Comparison of ENCODE assay signal across 15 cellular contexts in genomic region chr9:131628821-131629197, GRCh38.
DNase-seq lines count a peak whose midpoint lies in the region; ATAC-seq and TF ChIP-seq lines count a peak whose summit lies in the region.
"Had no signal": no experiment of that assay in that cellular context is flagged by ENCODE, and none has a peak within 500 bp of the region (broad histone marks: within the 10 kb centered on the region; RNA-seq: fewer than 3 reads in every experiment).

No MANE protein-coding gene starts in this region.

- H3K36me3 ChIP-seq in endodermal cell (ENCODE audit: control insufficient read depth, insufficient read depth, low read length) (peaks cover 34% of the 10 kb centered on the region), skeletal muscle tissue (ENCODE audit: control insufficient read depth in 3 of 3, insufficient read depth in 3 of 3, low read length in 3 of 3) (peaks cover 20 to 30% (median 20%) of the 10 kb centered on the region in 3 donors)
- H3K36me3 ChIP-seq: cardiac muscle cell had no signal

- H3K4me1 Mint-ChIP-seq in T-cell (peaks cover 12 to 54% (median 51%) of the 10 kb centered on the region in 3 donors), endodermal cell (peaks cover 13% of the 10 kb centered on the region)

- H3K9ac ChIP-seq in endodermal cell (ENCODE audit: extremely low read depth, low read length, poor library complexity, severe bottlenecking) (no peak overlapping the region), skeletal muscle tissue (ENCODE audit: low read depth in 1 of 3, low read length in 3 of 3) (peak overlapping the region in 1 of 3 donors; percentile 33)

- CTCF ChIA-PET in T-cell (lab: Charles Lee): interaction anchor here in 1 of 2 donors (1.1 to 1.5 kb wide), 2 partner anchors 49 to 103 kb away, joined by 3 to 5 read pairs; no protein-coding TSS in a partner anchor

- H3K9me3 ChIP-seq in endodermal cell (ENCODE audit: control insufficient read depth, low read length) (no peaks in the 10 kb centered on the region), skeletal muscle tissue (ENCODE audit: control insufficient read depth in 3 of 3, low read length in 3 of 3) (no peaks in the 10 kb centered on the region)
- H3K9me3 ChIP-seq: testis had no signal

- H3K4me1 ChIP-seq in endodermal cell (ENCODE audit: control insufficient read depth, insufficient read depth, low read length): no peaks in the 10 kb centered on the region
- peaks cover 38 to 60% (median 51%) of the 10 kb centered on the region in 3 donors for H3K4me1 ChIP-seq in skeletal muscle tissue (ENCODE audit: control insufficient read depth in 3 of 3, insufficient read depth in 3 of 3, low read length in 3 of 3)
- H3K4me1 ChIP-seq: testis had no signal

- no peak for TF ChIP-seq CTCF in GM12864 (IDR thresholded peaks at IDR 0.05; ENCODE audit: low read depth, low read length, missing control alignments)
- no peak for TF ChIP-seq CTCF in endodermal cell (conservative IDR thresholded peaks at IDR 0.05)

- H3K36me3 Mint-ChIP-seq in T-cell (peaks cover 63% of the 10 kb centered on the region), endodermal cell (ENCODE audit: low read depth) (peaks cover 52% of the 10 kb centered on the region)

- POLR2A ChIA-PET in T-cell (lab: Charles Lee): interaction anchor here in 1 of 2 donors (2.4 kb wide), 1 partner anchor 50 kb away, joined by 9 read pairs; no protein-coding TSS in a partner anchor

- no peaks in the 10 kb centered on the region for H3K27me3 ChIP-seq in endodermal cell (ENCODE audit: control insufficient read depth, insufficient read depth, low read length, poor library complexity, severe bottlenecking)
- H3K27me3 ChIP-seq in skeletal muscle tissue (ENCODE audit: control insufficient read depth in 3 of 3, insufficient read depth in 3 of 3, low read length in 3 of 3): no peaks in the 10 kb centered on the region
- H3K27me3 ChIP-seq: cardiac muscle cell, testis had no signal

- H3K9me3 Mint-ChIP-seq in T-cell (no peaks in the 10 kb centered on the region), endodermal cell (no peaks in the 10 kb centered on the region)

- H3K27me3 Mint-ChIP-seq in T-cell: no peaks in the 10 kb centered on the region
- no peaks in the 10 kb centered on the region for H3K27me3 Mint-ChIP-seq in endodermal cell (ENCODE audit: insufficient read depth)

- H3K27ac ChIP-seq in endodermal cell (ENCODE audit: low read depth, low read length) (no peak overlapping the region), skeletal muscle tissue (ENCODE audit: low read depth, low read length) (peak overlapping the region; percentile 87)
- H3K27ac ChIP-seq: cardiac muscle cell, testis had no signal

- ATAC-seq in T-cell (replicated peaks in 1 of 4): no peak

- H3K27ac Mint-ChIP-seq in T-cell (peak overlapping the region; percentile 88), endodermal cell (peak overlapping the region; percentile 1)

- H3K4me3 ChIP-seq in GM12864 (ENCODE audit: low read depth, low read length) (peak overlapping the region; percentile 3; the same call in 1 of the 2 replicates), endodermal cell (ENCODE audit: low read length) (no peak overlapping the region), skeletal muscle tissue (ENCODE audit: low read length in 3 of 3) (no peak overlapping the region)
- H3K4me3 ChIP-seq: cardiac muscle cell, testis had no signal

- DNase-seq in GM12864 (ENCODE audit: low read depth) (no peak), T-cell (no peak), endodermal cell (no peak), DMS53 treated with DMSO at 0.1 percent for 48 hours (lab: John Stamatoyannopoulos, UW; ENCODE audit: unreplicated experiment) (no peak), NOMO-1 treated with dmso at 0.1 percent for 144 hours (lab: John Stamatoyannopoulos, UW; ENCODE audit: unreplicated experiment) (no peak), RKO (ENCODE audit: low spot score) (no peak)
- no peak for DNase-seq in stimulated activated naive CD4-positive, alpha-beta T cell treated with Interleukin-2 at 50 U/mL for 16 hours (lab: John Stamatoyannopoulos, UW)
- DNase-seq: COR-L47, erythroblast, NCI-H1417 treated with DMSO at 0.1 percent for 48 hours, NCI-H524 treated with DMSO at 0.1 percent for 48 hours, RPMI8226, testis had no signal

- peak overlapping the region in 1 of 3 donors; percentile 13 for H3K4me3 Mint-ChIP-seq in T-cell
- no peak overlapping the region for H3K4me3 Mint-ChIP-seq in endodermal cell

- 92 to 94% methylated on average over 6 to 9 of the region's 9 CpGs for WGBS in endodermal cell (ENCODE audit: insufficient coverage in 1 of 2, insufficient read length in 1 of 2), 2 experiments
